In the genomic region with DNA sequence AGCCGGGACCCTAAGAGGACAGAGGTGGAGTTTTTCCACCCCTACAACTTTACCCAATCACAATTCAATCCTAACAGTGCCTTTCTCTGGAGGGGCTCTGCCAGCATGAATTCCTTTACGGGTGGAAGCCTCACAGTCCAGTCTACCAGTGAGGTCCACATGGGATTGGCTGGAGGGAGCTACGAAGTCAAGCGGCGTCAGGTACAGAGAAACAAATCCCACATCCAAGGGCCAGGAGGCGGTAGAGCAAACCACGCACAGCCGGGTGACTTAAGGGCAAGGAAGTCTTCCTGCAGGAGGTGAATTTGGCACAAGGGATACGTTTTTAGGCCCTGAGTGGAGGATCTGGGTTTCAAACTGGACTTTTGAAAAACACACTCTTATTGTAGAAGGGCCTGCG, we compare ENCODE assay signal across 21 cellular contexts.
A peak's percentile ranks its signal among the peaks of the same experiment; 100 is the strongest.
DNase-seq lines count a peak whose midpoint lies in the region; TF ChIP-seq lines count a peak whose summit lies in the region.
"Had no signal": no experiment of that assay in that cellular context is flagged by ENCODE, and none has a peak within 500 bp of the region (broad histone marks: within the 10 kb centered on the region; RNA-seq: fewer than 3 reads in every experiment).

No MANE protein-coding gene starts in this region.

- H3K4me3 Mint-ChIP-seq in type B pancreatic cell, result no peak overlapping the region
- H3K4me3 Mint-ChIP-seq: CD4-positive, alpha-beta memory T cell; HFFc6 had no signal

- no peaks in the 10 kb centered on the region for H3K4me1 Mint-ChIP-seq in type B pancreatic cell (ENCODE audit: unreplicated experiment)
- H3K4me1 Mint-ChIP-seq: CD4-positive, alpha-beta memory T cell had no signal

- H3K4me1 ChIP-seq in sigmoid colon, result no peaks in the 10 kb centered on the region
- H3K4me1 ChIP-seq: A549, HAP-1, SJSA1 had no signal

- peaks cover 5% of the 10 kb centered on the region for H3K27me3 ChIP-seq in H7 (ENCODE audit: control insufficient read depth, insufficient read depth, low read length)
- H3K27me3 ChIP-seq in sigmoid colon, result peaks cover 0 to 18% (median 0%) of the 10 kb centered on the region in 3 donors
- H3K27me3 ChIP-seq: MG63, SJSA1 had no signal

- 69% methylated on average over 10 of the region's 10 CpGs for WGBS in sigmoid colon, 2 donors

- H3K9me3 Mint-ChIP-seq in type B pancreatic cell, result no peaks in the 10 kb centered on the region
- H3K9me3 Mint-ChIP-seq: HFFc6 had no signal

- no peak overlapping the region for H3K4me3 ChIP-seq in H7 (ENCODE audit: insufficient read depth, low read depth, low read length)
- no peak overlapping the region for H3K4me3 ChIP-seq in sigmoid colon
- H3K4me3 ChIP-seq: A549, HAP-1, MG63, PC-9, SJSA1 had no signal

- H3K36me3 ChIP-seq in H7 (replicated peaks; ENCODE audit: control insufficient read depth, insufficient read depth, low read length), result no peaks in the 10 kb centered on the region
- H3K36me3 ChIP-seq in sigmoid colon, result no peaks in the 10 kb centered on the region
- H3K36me3 ChIP-seq: HAP-1, MG63, SJSA1 had no signal

- TF ChIP-seq CTCF in sigmoid colon (IDR thresholded peaks at IDR 0.05) (no peak), type B pancreatic cell (conservative IDR thresholded peaks at IDR 0.05) (no peak)

- no peaks in the 10 kb centered on the region for H3K36me3 Mint-ChIP-seq in type B pancreatic cell
- H3K36me3 Mint-ChIP-seq: CD4-positive, alpha-beta memory T cell had no signal

- no peak for TF ChIP-seq EP300 in sigmoid colon (IDR thresholded peaks at IDR 0.05)

- H3K27me3 Mint-ChIP-seq in type B pancreatic cell, result peaks cover 45% of the 10 kb centered on the region

- TF ChIP-seq POLR2A in sigmoid colon (IDR thresholded peaks at IDR 0.05), result no peak

- no peak overlapping the region for H3K27ac ChIP-seq in sigmoid colon
- H3K27ac ChIP-seq: A549, PC-9, SJSA1 had no signal

- no peaks in the 10 kb centered on the region for H3K9me3 ChIP-seq in sigmoid colon
- H3K9me3 ChIP-seq: HAP-1, MG63, SJSA1 had no signal

- intact Hi-C loops in sigmoid colon (cut with DNase I), result no loop called here

- no peak overlapping the region for H3K27ac Mint-ChIP-seq in type B pancreatic cell
- H3K27ac Mint-ChIP-seq: CD4-positive, alpha-beta memory T cell; HFFc6 had no signal

- peak; percentile 73 for DNase-seq in H7
- peak; percentile 53 for DNase-seq in ecto neural progenitor cell (ENCODE audit: low spot score)
- peak; percentile 46 for DNase-seq in iPS-NIHi7 (ENCODE audit: extremely low spot score)
- peak; percentile 40 for DNase-seq in sigmoid colon
- DNase-seq in H4 (ENCODE audit: low spot score), result no peak
- DNase-seq in globus pallidus (ENCODE audit: low spot score), result no peak
- DNase-seq in type B pancreatic cell (ENCODE audit: extremely low spot score, unreplicated experiment), result no peak
- DNase-seq: C1 segment of cervical spinal cord; CD4-positive, alpha-beta memory T cell; COR-L47; DMS53; HFFc6; KBM-7; MG63; NCI-H2029; NCI-H446 treated with DMSO at 0.1 percent for 48 hours; NCI-H526 treated with DMSO at 0.1 percent for 48 hours; PC-9 had no signal

Comparison
In these comparisons a context has a peak if more than half of its experiments do, and no peak if none do; other contexts are left out.
1. DNase-seq: peak in H7 (single experiment), ecto neural progenitor cell (single experiment), iPS-NIHi7 (single experiment) and sigmoid colon (single experiment); none in H4 (single experiment), globus pallidus (single experiment) and type B pancreatic cell (single experiment).